In the genomic region with DNA sequence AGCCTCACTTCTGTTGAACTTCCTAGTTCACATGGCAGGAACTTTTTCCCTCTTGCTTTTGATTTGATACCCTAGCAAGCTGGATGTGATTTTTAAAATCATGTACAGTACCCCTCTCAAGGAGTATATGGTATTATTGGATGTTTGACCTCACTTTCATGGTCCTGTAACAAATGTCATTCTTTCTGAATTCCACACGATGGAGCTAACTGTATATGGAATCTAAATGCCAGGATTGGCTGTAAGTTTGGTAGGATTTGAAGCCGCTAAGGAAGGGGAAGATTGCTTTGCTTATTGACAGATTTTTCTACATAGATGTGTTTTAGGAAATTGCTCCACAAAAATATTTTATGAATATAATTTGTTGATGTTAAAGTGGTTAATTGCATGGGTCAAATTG, we compare ENCODE assay signal across 8 cellular contexts. TPM values are rescaled to one million over a fixed set of nuclear protein-coding genes. Genes with fewer than 3 reads are reported as not detected.
DNase-seq lines count a peak whose midpoint lies in the region; ATAC-seq, FAIRE-seq and TF ChIP-seq lines count a peak whose summit lies in the region.

No MANE protein-coding gene starts in this region.

- TF ChIP-seq CTCF in Panc1 (IDR thresholded peaks at IDR 0.05), result peak; percentile 67; the same call in 1 of the 2 replicates

- no peak overlapping the region for H3K27ac ChIP-seq in Panc1 (ENCODE audit: low read length)

- intact Hi-C loops in Panc1 (cut with micrococcal nuclease; ENCODE audit: unreplicated experiment) (loop anchor here (1.0 kb wide), 1 partner anchor 730 kb away; no protein-coding TSS in a partner anchor), sciatic nerve (cut with DNase I) (no loop called here)

- DNase-seq in A172 (ENCODE audit: low spot score) (peak; percentile 19), GM12891 (ENCODE audit: insufficient read length, low spot score) (no peak), Panc1 (ENCODE audit: low read depth, low spot score) (no peak), fibroblast of the conjunctiva (ENCODE audit: low read depth) (peak; percentile 55), sciatic nerve (ENCODE audit: low spot score) (no peak), HuH-7 (ENCODE audit: low spot score) (no peak)
- DNase-seq in activated CD4-positive, alpha-beta memory T cell treated with anti-CD3 and anti-CD28 coated beads, Interleukin-2, amount 10 ng/mL, durations not matched to agents 7 days and 5 days, result no peak

- peak; percentile 69 for FAIRE-seq in GM12891 (lab: Jason Lieb, UNC)

- H3K4me1 ChIP-seq in Panc1 (ENCODE audit: control insufficient read depth, insufficient read depth, low read length), result peaks cover 7% of the 10 kb centered on the region

- peaks cover 7% of the 10 kb centered on the region for H3K36me3 Mint-ChIP-seq in activated CD4-positive, alpha-beta memory T cell treated with anti-CD3 and anti-CD28 coated beads, Interleukin-2, amount 10 ng/mL, durations not matched to agents 7 days and 5 days (ENCODE audit: low read depth)

- no peaks in the 10 kb centered on the region for H3K9me3 Mint-ChIP-seq in activated CD4-positive, alpha-beta memory T cell treated with anti-CD3 and anti-CD28 coated beads, Interleukin-2, amount 10 ng/mL, durations not matched to agents 7 days and 5 days

- in situ Hi-C loops in Panc1 (cut with HindIII; ENCODE audit: low pct_unique_long_range_greater_than_20kb, low sequenced_read_pairs), result no loop called here

- no peaks in the 10 kb centered on the region for H3K36me3 ChIP-seq in Panc1 (ENCODE audit: control insufficient read depth, insufficient read depth, low read length)

- no peak overlapping the region for H3K27ac Mint-ChIP-seq in activated CD4-positive, alpha-beta memory T cell treated with anti-CD3 and anti-CD28 coated beads, Interleukin-2, amount 10 ng/mL, durations not matched to agents 7 days and 5 days

- H3K27me3 ChIP-seq in Panc1 (ENCODE audit: control insufficient read depth, insufficient read depth, low read length), result no peaks in the 10 kb centered on the region

- ATAC-seq in Panc1, result peak; percentile 89
- ATAC-seq in sciatic nerve, result peak; percentile 60
- no peak for ATAC-seq in GM19395 (IDR thresholded peaks at IDR 0.05; ENCODE audit: unreplicated experiment)

- H3K9me3 ChIP-seq in Panc1 (ENCODE audit: control insufficient read depth, insufficient read depth, low read depth, low read length), result no peaks in the 10 kb centered on the region

- no peak overlapping the region for H3K4me3 ChIP-seq in Panc1 (ENCODE audit: low read depth in 2 of 2, low read length in 2 of 2)

- no peak overlapping the region for H3K4me3 Mint-ChIP-seq in activated CD4-positive, alpha-beta memory T cell treated with anti-CD3 and anti-CD28 coated beads, Interleukin-2, amount 10 ng/mL, durations not matched to agents 7 days and 5 days

- no peak for TF ChIP-seq POLR2A in GM12891 (IDR thresholded peaks at IDR 0.05; ENCODE audit: low read depth, low read length)

- POLR2A ChIA-PET in Panc1 (lab: Charles Lee), result interaction anchor here (0.6 kb wide), 1 partner anchor 534 kb away, joined by 5 read pairs; no protein-coding TSS in a partner anchor
- POLR2A ChIA-PET in activated CD4-positive, alpha-beta memory T cell treated with anti-CD3 and anti-CD28 coated beads, Interleukin-2, amount 10 ng/mL, durations not matched to agents 7 days and 5 days (lab: Charles Lee), result no interaction called here

- CTCF ChIA-PET in Panc1 (lab: Charles Lee), result interaction anchor here (0.5 to 0.9 kb wide), 4 partner anchors 12 to 536 kb away, joined by 3 to 6 read pairs (median 4); partner anchors contain the start of gene KCTD18
- CTCF ChIA-PET in activated CD4-positive, alpha-beta memory T cell treated with anti-CD3 and anti-CD28 coated beads, Interleukin-2, amount 10 ng/mL, durations not matched to agents 7 days and 5 days (lab: Charles Lee), result interaction anchor here (0.7 to 4.0 kb wide), 8 partner anchors 10 to 536 kb away, joined by 3 to 20 read pairs (median 4); partner anchors contain the start of genes KCTD18 and SPATS2L

- peaks cover 12% of the 10 kb centered on the region for H3K4me1 Mint-ChIP-seq in activated CD4-positive, alpha-beta memory T cell treated with anti-CD3 and anti-CD28 coated beads, Interleukin-2, amount 10 ng/mL, durations not matched to agents 7 days and 5 days

- H3K27me3 Mint-ChIP-seq in activated CD4-positive, alpha-beta memory T cell treated with anti-CD3 and anti-CD28 coated beads, Interleukin-2, amount 10 ng/mL, durations not matched to agents 7 days and 5 days, result no peaks in the 10 kb centered on the region

- no TSS peak for BruUV-seq in Panc1 (replicated peaks; lab: Mats Ljungman, UMichigan)

TF ChIP-seq in GM12891, 5 proteins besides CTCF, POLR2A, EP300 and RAD21:
- TF ChIP-seq SPI1 (IDR thresholded peaks at IDR 0.05; ENCODE audit: low read depth, low read length) (no peak), POU2F2 (IDR thresholded peaks at IDR 0.05; ENCODE audit: low read depth, low read length) (no peak), PAX5 (IDR thresholded peaks at IDR 0.05; ENCODE audit: insufficient read depth, low read length, severe bottlenecking) (no peak), TAF1 (IDR thresholded peaks at IDR 0.05; ENCODE audit: low read depth, low read length) (no peak), POLR2AphosphoS5 (IDR thresholded peaks at IDR 0.05; ENCODE audit: low read depth, low read length) (no peak)

RNA-seq across cellular contexts. Expression of gene MAIP1, which starts 18.3 kb away (rescaled TPM):
- total RNA-seq in A172 (2014; rRNA removed; shearing (Covaris generic)), result 29.8 and 37.3 TPM in 2 replicates
- polyA plus RNA-seq in GM12891 (2012; ENCODE audit: low read depth, missing spikeins), result 18.7 TPM
- total RNA-seq in Panc1 (2021; ENCODE audit: unreplicated experiment) (20.9 TPM), sciatic nerve (12.6 TPM)
- polyA plus RNA-seq in Panc1 (2012; ENCODE audit: insufficient read length), result 18.7 TPM
- 10 to 100 TPM; 17.9 to 19.5 TPM for total RNA-seq in activated CD4-positive, alpha-beta memory T cell treated with anti-CD3 and anti-CD28 coated beads, Interleukin-2, amount 10 ng/mL, durations not matched to agents 7 days and 5 days

RNA-seq across cellular contexts. Expression of gene TYW5, which starts 18.4 kb away (rescaled TPM):
- 7.9 and 8.8 TPM in 2 replicates for total RNA-seq in A172 (2014; rRNA removed; shearing (Covaris generic))
- polyA plus RNA-seq in GM12891 (2012; ENCODE audit: low read depth, missing spikeins), result 4.7 TPM
- 7.1 TPM for total RNA-seq in Panc1 (2021; ENCODE audit: unreplicated experiment)
- 4.6 TPM for polyA plus RNA-seq in Panc1 (2012; ENCODE audit: insufficient read length)
- total RNA-seq in sciatic nerve, result 6.9 TPM
- 10 to 100 TPM in 1 of 2 experiments, 1 to 10 TPM in 1; 9.9 to 11.2 TPM for total RNA-seq in activated CD4-positive, alpha-beta memory T cell treated with anti-CD3 and anti-CD28 coated beads, Interleukin-2, amount 10 ng/mL, durations not matched to agents 7 days and 5 days

Comparison
In these comparisons a context has a peak if more than half of its experiments do, and no peak if none do; other contexts are left out.
1. DNase-seq: peak in A172 (single experiment) and fibroblast of the conjunctiva (single experiment); none in GM12891 (single experiment), Panc1 (single experiment), sciatic nerve (single experiment), activated CD4-positive, alpha-beta memory T cell treated with anti-CD3 and anti-CD28 coated beads, Interleukin-2, amount 10 ng/mL, durations not matched to agents 7 days and 5 days (single experiment) and HuH-7 (single experiment).